ENCODE assay signal across 8 cellular contexts in genomic region chr18:616380-616995, GRCh38. TPM values are rescaled to one million over a fixed set of nuclear protein-coding genes. Genes with fewer than 3 reads are reported as not detected.
A peak's percentile ranks its signal among the peaks of the same experiment; 100 is the strongest.
DNase-seq lines count a peak whose midpoint lies in the region; ATAC-seq and TF ChIP-seq lines count a peak whose summit lies in the region.

No MANE protein-coding gene starts in this region.

- no peaks in the 10 kb centered on the region for H3K4me1 ChIP-seq in DND-41 (ENCODE audit: insufficient read depth, low read length)
- H3K4me1 ChIP-seq in Panc1 (ENCODE audit: control insufficient read depth, insufficient read depth, low read length): no peaks in the 10 kb centered on the region
- H3K4me1 ChIP-seq in neural progenitor cell: no peaks in the 10 kb centered on the region

- intact Hi-C loops in Panc1 (cut with micrococcal nuclease; ENCODE audit: unreplicated experiment): loop anchor here (2.0 kb wide), 1 partner anchor 330 kb away; no protein-coding TSS in a partner anchor

- H3F3A ChIP-seq in neural progenitor cell (ENCODE audit: low read depth): no peaks in the 10 kb centered on the region

- no peak overlapping the region for H3K27ac Mint-ChIP-seq in neural progenitor cell
- no peak overlapping the region for H3K27ac Mint-ChIP-seq in stimulated activated effector memory CD8-positive, alpha-beta T cell treated with anti-CD3 and anti-CD28 coated beads, Interleukin-12 subunit alpha, Interleukin-12 subunit beta, amount 100 ng/mL, for 72 hours

- H3K9me3 Mint-ChIP-seq in neural progenitor cell: no peaks in the 10 kb centered on the region
- H3K9me3 Mint-ChIP-seq in stimulated activated effector memory CD8-positive, alpha-beta T cell treated with anti-CD3 and anti-CD28 coated beads, Interleukin-12 subunit alpha, Interleukin-12 subunit beta, amount 100 ng/mL, for 72 hours: no peaks in the 10 kb centered on the region

- no TSS peak for BruUV-seq in Panc1 (replicated peaks; lab: Mats Ljungman, UMichigan)

- peaks cover 4% of the 10 kb centered on the region for H3K27me3 ChIP-seq in DND-41 (ENCODE audit: insufficient read depth, low read length, poor library complexity)
- H3K27me3 ChIP-seq in Panc1 (ENCODE audit: control insufficient read depth, insufficient read depth, low read length): no peaks in the 10 kb centered on the region
- H3K27me3 ChIP-seq in neural progenitor cell: no peaks in the 10 kb centered on the region

- POLR2A ChIA-PET in Panc1 (lab: Charles Lee): no interaction called here

- H3K9me3 ChIP-seq in DND-41 (ENCODE audit: insufficient read depth, low read length, severe bottlenecking) (no peaks in the 10 kb centered on the region), Panc1 (ENCODE audit: control insufficient read depth, insufficient read depth, low read depth, low read length) (no peaks in the 10 kb centered on the region), neural progenitor cell (ENCODE audit: low read depth) (no peaks in the 10 kb centered on the region)

- CTCF ChIA-PET in Panc1 (lab: Charles Lee): interaction anchor here (0.5 kb wide), 1 partner anchor 75 kb away, joined by 3 read pairs; no protein-coding TSS in a partner anchor

- H3K27ac ChIP-seq in DND-41 (ENCODE audit: low read length) (no peak overlapping the region), Panc1 (ENCODE audit: low read length) (no peak overlapping the region), neural progenitor cell (no peak overlapping the region)

- H4K20me1 ChIP-seq in DND-41 (ENCODE audit: insufficient read depth, low read length) (no peaks in the 10 kb centered on the region), neural progenitor cell (ENCODE audit: low read depth) (no peaks in the 10 kb centered on the region)

- peaks cover 6% of the 10 kb centered on the region for H3K27me3 Mint-ChIP-seq in neural progenitor cell (ENCODE audit: insufficient read depth, low read depth)

- no peaks in the 10 kb centered on the region for H3K79me2 ChIP-seq in DND-41 (ENCODE audit: insufficient read depth, low read length)
- H3K79me2 ChIP-seq in neural progenitor cell (ENCODE audit: low read depth): no peaks in the 10 kb centered on the region

- H3K36me3 ChIP-seq in DND-41 (ENCODE audit: insufficient read depth, low read length) (no peaks in the 10 kb centered on the region), Panc1 (ENCODE audit: control insufficient read depth, insufficient read depth, low read length) (no peaks in the 10 kb centered on the region), neural progenitor cell (no peaks in the 10 kb centered on the region)

- in situ Hi-C loops in Panc1 (cut with HindIII; ENCODE audit: low pct_unique_long_range_greater_than_20kb, low sequenced_read_pairs): no loop called here

- no peak overlapping the region for H3K4me3 Mint-ChIP-seq in neural progenitor cell
- H3K4me3 Mint-ChIP-seq in stimulated activated effector memory CD8-positive, alpha-beta T cell treated with anti-CD3 and anti-CD28 coated beads, Interleukin-12 subunit alpha, Interleukin-12 subunit beta, amount 100 ng/mL, for 72 hours: no peak overlapping the region

- H3K9ac ChIP-seq in DND-41 (ENCODE audit: low read depth, low read length) (no peak overlapping the region), neural progenitor cell (no peak overlapping the region)

- no peaks in the 10 kb centered on the region for H3K36me3 Mint-ChIP-seq in neural progenitor cell
- no peaks in the 10 kb centered on the region for H3K36me3 Mint-ChIP-seq in stimulated activated effector memory CD8-positive, alpha-beta T cell treated with anti-CD3 and anti-CD28 coated beads, Interleukin-12 subunit alpha, Interleukin-12 subunit beta, amount 100 ng/mL, for 72 hours

- H2AFZ ChIP-seq in DND-41 (ENCODE audit: low read depth, low read length) (no peak overlapping the region), neural progenitor cell (replicated peaks) (no peak overlapping the region)

- H3K4me3 ChIP-seq in DND-41 (ENCODE audit: low read depth in 1 of 2, low read length in 2 of 2) (no peak overlapping the region), Panc1 (ENCODE audit: low read depth in 2 of 2, low read length in 2 of 2) (no peak overlapping the region), neural progenitor cell (no peak overlapping the region)

- H3K4me2 ChIP-seq in DND-41 (ENCODE audit: insufficient read depth, low read length) (no peak overlapping the region), neural progenitor cell (no peak overlapping the region)

- TF ChIP-seq CTCF in DND-41 (IDR thresholded peaks at IDR 0.05; ENCODE audit: borderline replicate concordance, extremely low read depth, low read length, poor library complexity, severe bottlenecking) (peak; percentile 65), Panc1 (IDR thresholded peaks at IDR 0.05) (peak; percentile 72; the same call in 1 of the 2 replicates), neural progenitor cell (IDR thresholded peaks at IDR 0.05) (peak; percentile 84)

- peak; percentile 70 for ATAC-seq in DND-41 (ENCODE audit: insufficient read depth, low read depth)
- ATAC-seq in Panc1: peak; percentile 60; the same call in 1 of the 2 replicates
- peak; percentile 50 for ATAC-seq in esophagus mucosa
- no peak for ATAC-seq in stimulated activated effector memory CD8-positive, alpha-beta T cell treated with anti-CD3 and anti-CD28 coated beads, Interleukin-12 subunit alpha, Interleukin-12 subunit beta, amount 100 ng/mL, for 72 hours
- no peak for ATAC-seq in GM21515 (IDR thresholded peaks at IDR 0.05; ENCODE audit: unreplicated experiment)

- peaks cover 2% of the 10 kb centered on the region for H3K4me1 Mint-ChIP-seq in neural progenitor cell
- H3K4me1 Mint-ChIP-seq in stimulated activated effector memory CD8-positive, alpha-beta T cell treated with anti-CD3 and anti-CD28 coated beads, Interleukin-12 subunit alpha, Interleukin-12 subunit beta, amount 100 ng/mL, for 72 hours: no peaks in the 10 kb centered on the region

- DNase-seq in DND-41 (no peak), HT-29 (ENCODE audit: low spot score) (peak; percentile 62), Panc1 (ENCODE audit: low read depth, low spot score) (no peak), neural progenitor cell (ENCODE audit: low spot score) (peak; percentile 47), activated gamma-delta T cell treated with Interleukin-2 at 50 U/mL for 16 hours (no peak)
- no peak for DNase-seq in stimulated activated effector memory CD8-positive, alpha-beta T cell treated with anti-CD3 and anti-CD28 coated beads, Interleukin-12 subunit alpha, Interleukin-12 subunit beta, amount 100 ng/mL, for 72 hours (ENCODE audit: low spot score in 2 of 2)

RNA-seq across cellular contexts. Expression of gene CLUL1, which starts 19.7 kb away (rescaled TPM):
- total RNA-seq in HT-29 (2014; rRNA removed; shearing (Covaris generic)): not detected in 2 replicates
- total RNA-seq in Panc1 (2021; ENCODE audit: unreplicated experiment): 0.46 TPM
- 0.61 TPM for polyA plus RNA-seq in Panc1 (2012; ENCODE audit: insufficient read length)
- 0.28 TPM for total RNA-seq in esophagus mucosa
- total RNA-seq in neural progenitor cell (ENCODE audit: low replicate concordance): 1.1 TPM in 1 of 2 replicates, not detected in the other

RNA-seq across cellular contexts. Expression of gene CETN1, which starts 36.3 kb away (rescaled TPM):
- not detected in 2 replicates for total RNA-seq in HT-29 (2014; rRNA removed; shearing (Covaris generic))
- total RNA-seq in Panc1 (2021; ENCODE audit: unreplicated experiment) (not detected), esophagus mucosa (not detected), neural progenitor cell (ENCODE audit: low replicate concordance) (not detected in 2 replicates)
- not detected for polyA plus RNA-seq in Panc1 (2012; ENCODE audit: insufficient read length)

RNA-seq across cellular contexts. Expression of gene TYMS, which starts 41.0 kb away (rescaled TPM):
- total RNA-seq in HT-29 (2014; rRNA removed; shearing (Covaris generic)): 49.2 and 56.4 TPM in 2 replicates
- total RNA-seq in Panc1 (2021; ENCODE audit: unreplicated experiment) (202 TPM), esophagus mucosa (28.4 TPM), neural progenitor cell (ENCODE audit: low replicate concordance) (60.3 and 86.9 TPM in 2 replicates)
- 157 TPM for polyA plus RNA-seq in Panc1 (2012; ENCODE audit: insufficient read length)

Comparison
In these comparisons a context has a peak if more than half of its experiments do, and no peak if none do; other contexts are left out.
1. ATAC-seq: peak in DND-41 (single experiment), Panc1 (single experiment) and esophagus mucosa (single experiment); none in stimulated activated effector memory CD8-positive, alpha-beta T cell treated with anti-CD3 and anti-CD28 coated beads, Interleukin-12 subunit alpha, Interleukin-12 subunit beta, amount 100 ng/mL, for 72 hours (single experiment) and GM21515 (single experiment).
2. DNase-seq: peak in HT-29 (single experiment) and neural progenitor cell (single experiment); none in DND-41 (single experiment), Panc1 (single experiment), stimulated activated effector memory CD8-positive, alpha-beta T cell treated with anti-CD3 and anti-CD28 coated beads, Interleukin-12 subunit alpha, Interleukin-12 subunit beta, amount 100 ng/mL, for 72 hours (0 of 2) and activated gamma-delta T cell treated with Interleukin-2 at 50 U/mL for 16 hours (single experiment).
3. Peak in every context shown above with its lines, with median percentiles within 50 percentile points of each other: CTCF ChIP-seq.